ENCODE assay signal across 10 cellular contexts in genomic region chr11:111733655-111734088, GRCh38. TPM values are rescaled to one million over a fixed set of nuclear protein-coding genes. Genes with fewer than 3 reads are reported as not detected.
DNase-seq lines count a peak whose midpoint lies in the region; ATAC-seq and TF ChIP-seq lines count a peak whose summit lies in the region.
"Had no signal": no experiment of that assay in that cellular context is flagged by ENCODE, and none has a peak within 500 bp of the region (broad histone marks: within the 10 kb centered on the region; RNA-seq: fewer than 3 reads in every experiment).

No MANE protein-coding gene starts in this region.

- H3F3A ChIP-seq in GM23248 (ENCODE audit: insufficient read depth) = peaks cover 58% of the 10 kb centered on the region

- in situ Hi-C loops in GM23248 (cut with MboI) (no loop called here), GM13976 (cut with MboI; ENCODE audit: low sequenced_read_pairs, unreplicated experiment) (no loop called here)

- no peaks in the 10 kb centered on the region for H3K9me3 Mint-ChIP-seq in brain
- H3K9me3 Mint-ChIP-seq: activated B cell treated with CpG ODN at 0.5 μM for 24 hours; CD4-positive, alpha-beta T cell had no signal

- no peaks in the 10 kb centered on the region for H3K36me3 ChIP-seq in GM23248 (ENCODE audit: low read depth)

- H3K4me1 ChIP-seq in GM23248 (ENCODE audit: insufficient read depth) = peaks cover 57% of the 10 kb centered on the region

- 27 to 30% methylated on average over 9 of the region's 9 CpGs for WGBS in GM23248 (ENCODE audit: low coverage in 1 of 2, low lambda C conversion rate in 2 of 2, missing lambda C conversion rate in 2 of 2), 2 experiments

- H3K27ac ChIP-seq in GM23248 (peak overlapping the region; percentile 99), skin epidermis (peak overlapping the region; percentile 39 to 99 (median 93))

- H3K9me3 ChIP-seq in GM23248 (ENCODE audit: low read depth) = no peaks in the 10 kb centered on the region

- peak overlapping the region; percentile 15; the same call in 1 of the 2 replicates for H2AFZ ChIP-seq in GM23248

- no peaks in the 10 kb centered on the region for H4K20me1 ChIP-seq in GM23248 (ENCODE audit: insufficient read depth)

- TF ChIP-seq CTCF in brain (conservative IDR thresholded peaks at IDR 0.05) (no peak), GM13976 (IDR thresholded peaks at IDR 0.05; ENCODE audit: borderline replicate concordance, control extremely low read depth, extremely low read depth, insufficient read depth, missing control alignments) (no peak)

- no peaks in the 10 kb centered on the region for H3K9me2 ChIP-seq in GM23248 (ENCODE audit: insufficient read depth)

- ATAC-seq in left lobe of liver (peak; percentile 2), HG03432 (IDR thresholded peaks at IDR 0.05; ENCODE audit: unreplicated experiment) (no peak), GM18907 (IDR thresholded peaks at IDR 0.05; ENCODE audit: unreplicated experiment) (no peak)

- H3K36me3 Mint-ChIP-seq in brain = peaks cover 6% of the 10 kb centered on the region

- no peaks in the 10 kb centered on the region for H3K79me2 ChIP-seq in GM23248 (ENCODE audit: insufficient read depth)

- H3K27ac Mint-ChIP-seq in brain = peak overlapping the region; percentile 99 to 100 (median 100)
- H3K27ac Mint-ChIP-seq: activated B cell treated with CpG ODN at 0.5 μM for 24 hours; CD4-positive, alpha-beta T cell had no signal

- H3K4me2 ChIP-seq in GM23248 (ENCODE audit: unreplicated experiment) = peak overlapping the region; percentile 28

- H3K4me3 ChIP-seq in GM23248 = no peak overlapping the region
- no peak overlapping the region for H3K4me3 ChIP-seq in skin epidermis

- peak overlapping the region; percentile 93 for H3K9ac ChIP-seq in GM23248

- H3K27me3 ChIP-seq in GM23248 (replicated peaks; ENCODE audit: insufficient read depth) = no peaks in the 10 kb centered on the region

- peaks cover 91% of the 10 kb centered on the region for H3K4me1 Mint-ChIP-seq in brain
- H3K4me1 Mint-ChIP-seq: activated B cell treated with CpG ODN at 0.5 μM for 24 hours had no signal

- DNase-seq in GM23248 (peak; percentile 48), left lobe of liver (ENCODE audit: low spot score) (peak; percentile 62), GM13976 (ENCODE audit: low spot score) (no peak), Kasumi-1 (lab: John Stamatoyannopoulos, UW) (no peak)
- DNase-seq: activated B cell treated with CpG ODN at 0.5 μM for 24 hours; CD4-positive, alpha-beta T cell had no signal

- H3K4me3 Mint-ChIP-seq in brain = no peak overlapping the region
- H3K4me3 Mint-ChIP-seq: activated B cell treated with CpG ODN at 0.5 μM for 24 hours; CD4-positive, alpha-beta T cell had no signal

- H3K27me3 Mint-ChIP-seq in brain = no peaks in the 10 kb centered on the region
- H3K27me3 Mint-ChIP-seq: activated B cell treated with CpG ODN at 0.5 μM for 24 hours; CD4-positive, alpha-beta T cell had no signal

RNA-seq across cellular contexts. Expression of gene PPP2R1B, which starts 32.5 kb away (rescaled TPM):
- 24.8 and 25.1 TPM in 2 replicates for total RNA-seq in GM23248 (2014; rRNA removed; shearing (Covaris generic))
- polyA plus RNA-seq in GM23248 (2016; fragmentation: Nextera tagmentation; extraction: Ambion mirVana) (22.1 and 26.2 TPM in 2 replicates), brain (ENCODE audit: insufficient read depth, low read depth, low replicate concordance) (15.3 TPM)
- total RNA-seq in left lobe of liver = 79.5 TPM

Comparison
In these comparisons a context has a peak if more than half of its experiments do, and no peak if none do; other contexts are left out.
1. DNase-seq: peak in GM23248 (single experiment) and left lobe of liver (single experiment); none in GM13976 (single experiment) and Kasumi-1 (0 of 2).